Comparison of ENCODE assay signal across 36 cellular contexts in the genomic region with DNA sequence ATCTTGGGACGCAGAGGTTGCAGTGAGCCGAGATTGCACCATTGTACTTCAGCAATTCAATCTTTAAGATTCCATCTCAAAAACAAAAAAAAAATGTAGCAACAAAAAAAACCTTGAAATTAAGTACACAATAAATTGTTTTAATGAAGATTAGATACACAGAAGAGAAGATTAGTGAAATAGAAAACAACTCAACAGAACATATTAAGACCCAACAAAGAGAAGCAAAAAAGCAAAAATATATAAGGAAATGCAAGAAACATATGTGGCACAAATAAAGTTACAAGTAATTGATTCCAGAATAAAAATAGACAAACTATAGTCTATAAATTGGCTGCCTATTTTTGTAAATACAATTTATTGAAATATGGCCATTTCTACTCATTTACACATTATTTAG.
"Had no signal": no experiment of that assay in that cellular context is flagged by ENCODE, and none has a peak within 500 bp of the region (broad histone marks: within the 10 kb centered on the region; RNA-seq: fewer than 3 reads in every experiment).

No MANE protein-coding gene starts in this region.

- DNase-seq: activated effector memory CD4-positive, alpha-beta T cell treated with anti-CD3 and anti-CD28 coated beads, Interleukin-2, amount 50 U/mL, for 16 hours; activated effector memory CD4-positive, alpha-beta T cell treated with Interleukin-2 at 50 U/mL for 16 hours; activated gamma-delta T cell; activated gamma-delta T cell treated with Interleukin-2 at 50 U/mL for 16 hours; activated naive CD4-positive, alpha-beta T cell; activated naive CD4-positive, alpha-beta T cell treated with anti-CD3 and anti-CD28 coated beads for 36 hours; activated naive CD4-positive, alpha-beta T cell treated with anti-CD3 and anti-CD28 coated beads, Interleukin-2, amount 10 ng/mL, durations not matched to agents 7 days and 5 days; activated naive CD4-positive, alpha-beta T cell treated with anti-CD3 and anti-CD28 coated beads, Interleukin-2, amount 50 U/mL, for 16 hours; activated naive CD4-positive, alpha-beta T cell treated with Interleukin-2 at 50 U/mL for 16 hours; activated naive CD8-positive, alpha-beta T cell treated with anti-CD3 and anti-CD28 coated beads for 36 hours; activated naive CD8-positive, alpha-beta T cell treated with anti-CD3 and anti-CD28 coated beads, Interleukin-2, amount 10 ng/mL, durations not matched to agents 7 days and 5 days; activated naive CD8-positive, alpha-beta T cell treated with anti-CD3 and anti-CD28 coated beads, Interleukin-2, amount 50 U/mL, for 24 hours; activated T-cell treated with anti-CD3 and anti-CD28 coated beads, Interleukin-2, amount 50 U/mL, for 1 hour; activated T-cell treated with anti-CD3 and anti-CD28 coated beads, Interleukin-2, amount 50 U/mL, for 4 hours; activated T-cell treated with anti-CD3 and anti-CD28 coated beads, Interleukin-2, amount 50 U/mL, for 48 hours; adrenal gland; amniotic stem cell; amygdala; anterior cingulate cortex; aorta; body of pancreas; brain microvascular endothelial cell; caudate nucleus; central memory CD4-positive, alpha-beta T cell; cerebellar nuclear complex had no signal

- H3K27ac ChIP-seq: adrenal gland, ascending aorta, body of pancreas, brain microvascular endothelial cell, breast epithelium, cardiac muscle cell had no signal

- H3K4me1 Mint-ChIP-seq: activated naive CD4-positive, alpha-beta T cell treated with anti-CD3 and anti-CD28 coated beads, Interleukin-2, amount 10 ng/mL, durations not matched to agents 7 days and 5 days; activated naive CD4-positive, alpha-beta T cell treated with anti-CD3 and anti-CD28 coated beads, Interleukin-2, amount 50 U/mL, for 24 hours; activated naive CD8-positive, alpha-beta T cell treated with anti-CD3 and anti-CD28 coated beads for 36 hours; activated naive CD8-positive, alpha-beta T cell treated with anti-CD3 and anti-CD28 coated beads, Interleukin-2, amount 10 ng/mL, durations not matched to agents 7 days and 5 days; activated naive CD8-positive, alpha-beta T cell treated with anti-CD3 and anti-CD28 coated beads, Interleukin-2, amount 50 U/mL, for 24 hours; activated T-helper 17 cell treated with anti-CD3 and anti-CD28 coated beads, Interleukin-2, amount 50 U/mL, for 72 hours; brain; central memory CD8-positive, alpha-beta T cell had no signal

- H3K36me3 Mint-ChIP-seq: activated naive CD4-positive, alpha-beta T cell treated with anti-CD3 and anti-CD28 coated beads, Interleukin-2, amount 10 ng/mL, durations not matched to agents 7 days and 5 days; activated naive CD4-positive, alpha-beta T cell treated with anti-CD3 and anti-CD28 coated beads, Interleukin-2, amount 50 U/mL, for 24 hours; activated naive CD4-positive, alpha-beta T cell treated with anti-CD3 and anti-CD28 coated beads, Interleukin-2, amount 50 U/mL, for 72 hours; activated naive CD8-positive, alpha-beta T cell; activated naive CD8-positive, alpha-beta T cell treated with anti-CD3 and anti-CD28 coated beads for 36 hours; activated naive CD8-positive, alpha-beta T cell treated with anti-CD3 and anti-CD28 coated beads, Interleukin-2, amount 10 ng/mL, durations not matched to agents 7 days and 5 days; brain had no signal

- H3K4me3 ChIP-seq: adrenal gland, ascending aorta, body of pancreas, breast epithelium, cardiac muscle cell had no signal

- H3K9me3 Mint-ChIP-seq: activated naive CD4-positive, alpha-beta T cell treated with anti-CD3 and anti-CD28 coated beads, Interleukin-2, amount 10 ng/mL, durations not matched to agents 7 days and 5 days; activated naive CD4-positive, alpha-beta T cell treated with anti-CD3 and anti-CD28 coated beads, Interleukin-2, amount 50 U/mL, for 24 hours; activated naive CD4-positive, alpha-beta T cell treated with anti-CD3 and anti-CD28 coated beads, Interleukin-2, amount 50 U/mL, for 72 hours; activated naive CD8-positive, alpha-beta T cell treated with anti-CD3 and anti-CD28 coated beads, Interleukin-2, amount 10 ng/mL, durations not matched to agents 7 days and 5 days; activated naive CD8-positive, alpha-beta T cell treated with anti-CD3 and anti-CD28 coated beads, Interleukin-2, amount 50 U/mL, for 24 hours; activated T-helper 1 cell treated with anti-CD3 and anti-CD28 coated beads, Interleukin-12 subunit alpha, Interleukin-12 subunit beta, Interleukin-2, Interleukin-4 antibody, amounts not matched to agents 30 ng/mL and 10 ng/mL and 1 ng/mL, durations not matched to agents 14 hours and 24 hours and 36 hours; activated T-helper 17 cell treated with anti-CD3 and anti-CD28 coated beads, Interleukin-2, amount 50 U/mL, for 72 hours; activated T-helper 2 cell treated with anti-CD3 and anti-CD28 coated beads, Interferon-gamma antibody, Interleukin-2, Interleukin-4, amounts not matched to agents 10 μg/mL and 5 μg/mL and 100 μg/mL, durations not matched to agents 14 hours and 24 hours and 36 hours; central memory CD8-positive, alpha-beta T cell had no signal

- H3K27ac Mint-ChIP-seq: activated naive CD4-positive, alpha-beta T cell treated with anti-CD3 and anti-CD28 coated beads for 36 hours; activated naive CD4-positive, alpha-beta T cell treated with anti-CD3 and anti-CD28 coated beads, Interleukin-2, amount 10 ng/mL, durations not matched to agents 7 days and 5 days; activated naive CD4-positive, alpha-beta T cell treated with anti-CD3 and anti-CD28 coated beads, Interleukin-2, amount 50 U/mL, for 24 hours; activated naive CD4-positive, alpha-beta T cell treated with anti-CD3 and anti-CD28 coated beads, Interleukin-2, amount 50 U/mL, for 72 hours; activated naive CD8-positive, alpha-beta T cell; activated naive CD8-positive, alpha-beta T cell treated with anti-CD3 and anti-CD28 coated beads for 36 hours; activated naive CD8-positive, alpha-beta T cell treated with anti-CD3 and anti-CD28 coated beads, Interleukin-2, amount 10 ng/mL, durations not matched to agents 7 days and 5 days; activated naive CD8-positive, alpha-beta T cell treated with anti-CD3 and anti-CD28 coated beads, Interleukin-2, amount 50 U/mL, for 24 hours; activated T-helper 1 cell treated with anti-CD3 and anti-CD28 coated beads, Interleukin-12 subunit alpha, Interleukin-12 subunit beta, Interleukin-2, Interleukin-4 antibody, amounts not matched to agents 30 ng/mL and 10 ng/mL and 1 ng/mL, durations not matched to agents 14 hours and 24 hours and 36 hours; activated T-helper 17 cell treated with anti-CD3 and anti-CD28 coated beads, Interleukin-2, amount 50 U/mL, for 72 hours; activated T-helper 2 cell treated with anti-CD3 and anti-CD28 coated beads, Interferon-gamma antibody, Interleukin-2, Interleukin-4, amounts not matched to agents 10 μg/mL and 5 μg/mL and 100 μg/mL, durations not matched to agents 14 hours and 24 hours and 36 hours; brain had no signal

- H3K27me3 Mint-ChIP-seq: activated naive CD4-positive, alpha-beta T cell treated with anti-CD3 and anti-CD28 coated beads, Interleukin-2, amount 10 ng/mL, durations not matched to agents 7 days and 5 days; activated naive CD4-positive, alpha-beta T cell treated with anti-CD3 and anti-CD28 coated beads, Interleukin-2, amount 50 U/mL, for 24 hours; activated naive CD8-positive, alpha-beta T cell; activated naive CD8-positive, alpha-beta T cell treated with anti-CD3 and anti-CD28 coated beads, Interleukin-2, amount 10 ng/mL, durations not matched to agents 7 days and 5 days; activated naive CD8-positive, alpha-beta T cell treated with anti-CD3 and anti-CD28 coated beads, Interleukin-2, amount 50 U/mL, for 24 hours; brain had no signal

- ATAC-seq: activated naive CD4-positive, alpha-beta T cell treated with anti-CD3 and anti-CD28 coated beads, Interleukin-2, amount 50 U/mL, for 72 hours; activated naive CD8-positive, alpha-beta T cell treated with anti-CD3 and anti-CD28 coated beads, Interleukin-2, amount 50 U/mL, for 24 hours; activated T-cell treated with anti-CD3 and anti-CD28 coated beads, Interleukin-2, amount 50 U/mL, for 4 hours; activated T-helper 17 cell treated with anti-CD3 and anti-CD28 coated beads, Interleukin-2, amount 50 U/mL, for 72 hours; body of pancreas had no signal

- H3K36me3 ChIP-seq: adrenal gland, ascending aorta, brain microvascular endothelial cell, breast epithelium, cardiac muscle cell had no signal

- H3K27me3 ChIP-seq: adrenal gland, ascending aorta, body of pancreas, brain microvascular endothelial cell, breast epithelium, cardiac muscle cell had no signal

- H3K4me1 ChIP-seq: adrenal gland, ascending aorta, body of pancreas, breast epithelium had no signal

- H3K4me3 Mint-ChIP-seq: activated naive CD4-positive, alpha-beta T cell treated with anti-CD3 and anti-CD28 coated beads for 36 hours; activated naive CD4-positive, alpha-beta T cell treated with anti-CD3 and anti-CD28 coated beads, Interleukin-2, amount 10 ng/mL, durations not matched to agents 7 days and 5 days; activated naive CD4-positive, alpha-beta T cell treated with anti-CD3 and anti-CD28 coated beads, Interleukin-2, amount 50 U/mL, for 24 hours; activated naive CD8-positive, alpha-beta T cell; activated naive CD8-positive, alpha-beta T cell treated with anti-CD3 and anti-CD28 coated beads for 36 hours; activated naive CD8-positive, alpha-beta T cell treated with anti-CD3 and anti-CD28 coated beads, Interleukin-2, amount 10 ng/mL, durations not matched to agents 7 days and 5 days; activated naive CD8-positive, alpha-beta T cell treated with anti-CD3 and anti-CD28 coated beads, Interleukin-2, amount 50 U/mL, for 24 hours; activated T-cell treated with anti-CD3 and anti-CD28 coated beads, Interleukin-2, amount 50 U/mL, for 4 hours; activated T-helper 1 cell treated with anti-CD3 and anti-CD28 coated beads, Interleukin-12 subunit alpha, Interleukin-12 subunit beta, Interleukin-2, Interleukin-4 antibody, amounts not matched to agents 30 ng/mL and 10 ng/mL and 1 ng/mL, durations not matched to agents 14 hours and 24 hours and 36 hours; activated T-helper 17 cell treated with anti-CD3 and anti-CD28 coated beads, Interleukin-2, amount 50 U/mL, for 72 hours; brain; central memory CD8-positive, alpha-beta T cell had no signal

- H3K9me3 ChIP-seq: ascending aorta, body of pancreas, breast epithelium had no signal
